ENCODE assay signal across 8 cellular contexts in genomic region chr9:133143639-133144141, GRCh38. TPM values are rescaled to one million over a fixed set of nuclear protein-coding genes. Genes with fewer than 3 reads are reported as not detected.
A peak's percentile ranks its signal among the peaks of the same experiment; 100 is the strongest.
DNase-seq lines count a peak whose midpoint lies in the region; ATAC-seq, FAIRE-seq and TF ChIP-seq lines count a peak whose summit lies in the region.

No MANE protein-coding gene starts in this region.

- peak overlapping the region; percentile 73 to 90 (median 84) for H3K4me3 Mint-ChIP-seq in naive thymus-derived CD8-positive, alpha-beta T cell

- FAIRE-seq in A549 (lab: Jason Lieb, UNC) = no peak

- peak overlapping the region; percentile 60 to 86 for H3K27ac ChIP-seq in A549
- peak overlapping the region; percentile 22 for H3K27ac ChIP-seq in HUES48 (ENCODE audit: low read depth, low read length)
- H3K27ac ChIP-seq in body of pancreas = peak overlapping the region in 3 of 4 donors; percentile 39 to 55 (median 43)

- POLR2A ChIA-PET in A549 (lab: Yijun Ruan, JAX) = interaction anchor here (0.7 to 1.5 kb wide), 5 partner anchors 8 to 113 kb away, joined by 3 to 9 read pairs (median 6); partner anchors contain the start of genes GTF3C5 and RALGDS
- POLR2A ChIA-PET in naive thymus-derived CD8-positive, alpha-beta T cell (lab: Charles Lee) = interaction anchor here (0.7 to 4.6 kb wide), 10 partner anchors 8 to 113 kb away, joined by 3 to 99 read pairs (median 16); partner anchors contain the start of genes GTF3C5 and RALGDS

- peak overlapping the region; percentile 13; the same call in 1 of the 2 replicates for H3K9ac ChIP-seq in HUES48 (ENCODE audit: low read depth, low read length)

- CTCF ChIA-PET in A549 (lab: Yijun Ruan, JAX) = interaction anchor here (0.6 to 39.2 kb wide), 37 partner anchors 8 to 347 kb away, joined by 3 to 1284 read pairs (median 5); partner anchors contain the start of genes GTF3C5 and RALGDS

- DNase-seq in A549 (ENCODE audit: low read depth in 1 of 2, low spot score in 1 of 2) (no peak), body of pancreas (no peak), MG63 (no peak), NCI-H2107 (lab: John Stamatoyannopoulos, UW) (no peak), NCI-H446 treated with DMSO at 0.1 percent for 48 hours (lab: John Stamatoyannopoulos, UW) (no peak)
- no peak for DNase-seq in naive thymus-derived CD8-positive, alpha-beta T cell

- no peak for TF ChIP-seq EP300 in A549 (IDR thresholded peaks at IDR 0.05)

- ATAC-seq in A549 (no peak), body of pancreas (no peak), HG02840 (IDR thresholded peaks at IDR 0.05; ENCODE audit: low FRiP score, unreplicated experiment) (no peak)
- ATAC-seq in naive thymus-derived CD8-positive, alpha-beta T cell = no peak

- peaks cover 0 to 4% (median 0%) of the 10 kb centered on the region in 3 donors for H3K36me3 Mint-ChIP-seq in naive thymus-derived CD8-positive, alpha-beta T cell

- TF ChIP-seq RAD21 in A549 (conservative IDR thresholded peaks at IDR 0.05 in 1 of 2, IDR thresholded peaks at IDR 0.05 in 1 of 2) = no peak

- H3K4me2 ChIP-seq in A549 = peak overlapping the region; percentile 89

- H3K36me3 ChIP-seq in HUES48 (ENCODE audit: control insufficient read depth, insufficient read depth, low read length) (no peaks in the 10 kb centered on the region), body of pancreas (replicated peaks in 1 of 2; ENCODE audit: insufficient read depth in 1 of 2, low read depth in 2 of 2) (no peaks in the 10 kb centered on the region), MG63 (no peaks in the 10 kb centered on the region)

- H3K9me3 Mint-ChIP-seq in naive thymus-derived CD8-positive, alpha-beta T cell = no peaks in the 10 kb centered on the region

- H3K4me3 ChIP-seq in A549 (peak overlapping the region; percentile 39; the same call in 2 of the 3 replicates), HUES48 (ENCODE audit: low read depth, low read length) (peak overlapping the region; percentile 58; the same call in 1 of the 2 replicates), body of pancreas (no peak overlapping the region), MG63 (no peak overlapping the region)

- WGBS in A549 (ENCODE audit: missing lambda C conversion rate) = 95% methylated on average over 11 of the region's 13 CpGs
- WGBS in body of pancreas, 2 donors = 88 to 91% methylated on average over 10 to 13 of the region's 13 CpGs

- H3K27ac Mint-ChIP-seq in naive thymus-derived CD8-positive, alpha-beta T cell = peak overlapping the region; percentile 88 to 99 (median 97)

- H3K4me1 Mint-ChIP-seq in naive thymus-derived CD8-positive, alpha-beta T cell = peaks cover 39 to 82% (median 73%) of the 10 kb centered on the region in 4 donors

- TF ChIP-seq POLR2A in A549 (IDR thresholded peaks at IDR 0.05; ENCODE audit: low read length) (no peak), body of pancreas (IDR thresholded peaks at IDR 0.05) (no peak)

- H3K4me1 ChIP-seq in A549 = peaks cover 39% of the 10 kb centered on the region
- H3K4me1 ChIP-seq in HUES48 (ENCODE audit: control insufficient read depth, insufficient read depth, low read length) = peaks cover 11% of the 10 kb centered on the region
- peaks cover 73% of the 10 kb centered on the region for H3K4me1 ChIP-seq in body of pancreas

- H3K27me3 Mint-ChIP-seq in naive thymus-derived CD8-positive, alpha-beta T cell = no peaks in the 10 kb centered on the region

- intact Hi-C loops in body of pancreas (cut with DNase I) = loop anchor here (5.0 kb wide), 1 partner anchor 41 kb away; no protein-coding TSS in a partner anchor

- H3K27me3 ChIP-seq in HUES48 (ENCODE audit: control insufficient read depth, insufficient read depth, low read length) = peaks cover 6% of the 10 kb centered on the region; the same call in 1 of the 2 replicates
- H3K27me3 ChIP-seq in body of pancreas = no peaks in the 10 kb centered on the region
- no peaks in the 10 kb centered on the region for H3K27me3 ChIP-seq in MG63

- TF ChIP-seq CTCF in A549 (IDR thresholded peaks at IDR 0.05) (no peak), body of pancreas (IDR thresholded peaks at IDR 0.05) (no peak)

- H3K9me3 ChIP-seq in A549 = no peaks in the 10 kb centered on the region
- no peaks in the 10 kb centered on the region for H3K9me3 ChIP-seq in HUES48 (ENCODE audit: control insufficient read depth, insufficient read depth, low read length)
- no peaks in the 10 kb centered on the region for H3K9me3 ChIP-seq in body of pancreas
- H3K9me3 ChIP-seq in MG63 = no peaks in the 10 kb centered on the region

TF ChIP-seq in A549, 52 proteins besides CTCF, POLR2A, EP300 and RAD21:
- TF ChIP-seq GATA3 (IDR thresholded peaks at IDR 0.05; ENCODE audit: borderline replicate concordance) (no peak), FOSB (CRISPR knock-in tag; IDR thresholded peaks at IDR 0.05) (no peak), EHF (CRISPR knock-in tag; IDR thresholded peaks at IDR 0.05) (no peak), JUNB (IDR thresholded peaks at IDR 0.05) (no peak)

RNA-seq across cellular contexts. Expression of gene GBGT1, which starts 20.0 kb away (rescaled TPM):
- polyA plus RNA-seq in A549 (2011; rRNA removed) (1.7 and 2.7 TPM in 2 replicates), A549 (2017; fragmentation: RNase III; extraction: RNeasy Plus Mini Kit Qiagen cat#74134 plus additional on column Dnase treatment) (1.5 to 2.6 TPM (median 2.4 TPM) in 3 replicates)
- 1.9 and 3.0 TPM in 2 replicates for polyA plus RNA-seq in A549 (2012; cell fraction: cytosol; rRNA removed)
- polyA plus RNA-seq in A549 (2012; cell fraction: nucleus; rRNA removed) = 5.4 and 6.3 TPM in 2 replicates
- 4.3 and 4.9 TPM in 2 replicates for polyA minus RNA-seq in A549 (2011; rRNA and poly(A)+ RNA removed)
- 1 to 10 TPM; 5.4 to 9.2 TPM for total RNA-seq in body of pancreas
- 1 to 10 TPM; 4.1 to 4.9 TPM for total RNA-seq in naive thymus-derived CD8-positive, alpha-beta T cell
- not detected for polyA plus RNA-seq in naive thymus-derived CD8-positive, alpha-beta T cell
- 7.2 and 7.6 TPM in 2 replicates for total RNA-seq in MG63 (2014; rRNA removed; shearing (Covaris generic); ENCODE audit: low replicate concordance)

RNA-seq across cellular contexts. Expression of gene RALGDS, which starts 22.6 kb away (rescaled TPM):
- polyA plus RNA-seq in A549 (2011; rRNA removed) (12.1 and 14.8 TPM in 2 replicates), A549 (2017; fragmentation: RNase III; extraction: RNeasy Plus Mini Kit Qiagen cat#74134 plus additional on column Dnase treatment) (8.6 to 10.2 TPM (median 8.9 TPM) in 3 replicates)
- polyA plus RNA-seq in A549 (2012; cell fraction: cytosol; rRNA removed) = 20.1 and 25.2 TPM in 2 replicates
- polyA plus RNA-seq in A549 (2012; cell fraction: nucleus; rRNA removed) = 64.4 and 72.8 TPM in 2 replicates
- polyA minus RNA-seq in A549 (2011; rRNA and poly(A)+ RNA removed) = 6.9 and 8.3 TPM in 2 replicates
- 10 to 100 TPM; 27.8 to 64.6 TPM for total RNA-seq in body of pancreas
- total RNA-seq in naive thymus-derived CD8-positive, alpha-beta T cell = 10 to 100 TPM; 93.7 to 99.9 TPM
- 10 to 100 TPM; 14.1 to 35.5 (median 29.4) TPM for polyA plus RNA-seq in naive thymus-derived CD8-positive, alpha-beta T cell
- 21.4 and 22.8 TPM in 2 replicates for total RNA-seq in MG63 (2014; rRNA removed; shearing (Covaris generic); ENCODE audit: low replicate concordance)

Comparison
In these comparisons a context has a peak if more than half of its experiments do, and no peak if none do; other contexts are left out.
1. H3K27ac ChIP-seq: peak in every context shown above with its lines; median percentile 73 in A549; 43 in body of pancreas; 22 in HUES48.
2. H3K4me3 ChIP-seq: peak in A549 (single experiment) and HUES48 (single experiment); none in body of pancreas (0 of 2) and MG63 (single experiment).